In the genomic region with DNA sequence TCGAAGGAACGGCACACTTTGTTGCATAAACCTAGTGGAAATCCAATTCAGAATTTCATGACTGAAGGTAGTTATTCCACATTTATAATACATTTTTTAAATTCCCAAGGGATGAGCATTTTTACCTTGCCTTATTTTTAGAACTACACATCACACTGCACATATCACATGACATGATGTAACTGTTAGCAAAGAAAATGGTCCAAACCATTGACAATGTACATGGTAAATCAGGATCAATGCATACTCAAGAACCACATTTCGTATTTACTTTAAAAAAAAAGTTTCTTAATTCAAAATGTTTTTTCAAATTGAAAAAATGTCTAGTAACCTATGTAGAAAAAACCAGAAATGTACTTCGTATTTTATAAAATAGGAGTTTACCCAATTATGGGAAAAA, we compare ENCODE assay signal across 10 cellular contexts. TPM values are rescaled to one million over a fixed set of nuclear protein-coding genes. Genes with fewer than 3 reads are reported as not detected.
A peak's percentile ranks its signal among the peaks of the same experiment; 100 is the strongest.
DNase-seq lines count a peak whose midpoint lies in the region; ATAC-seq and TF ChIP-seq lines count a peak whose summit lies in the region.
"Had no signal": no experiment of that assay in that cellular context is flagged by ENCODE, and none has a peak within 500 bp of the region (broad histone marks: within the 10 kb centered on the region; RNA-seq: fewer than 3 reads in every experiment).

No MANE protein-coding gene starts in this region.

- H3K9me1 ChIP-seq in IMR-90 (ENCODE audit: insufficient read depth, low read length): peaks cover 8% of the 10 kb centered on the region

- no peak overlapping the region for H2BK20ac ChIP-seq in IMR-90 (ENCODE audit: low read depth, low read length)

- H3K9ac ChIP-seq in IMR-90 (ENCODE audit: low read depth, low read length): no peak overlapping the region
- H3K9ac ChIP-seq in mammary epithelial cell (ENCODE audit: insufficient read depth, low read length): peak overlapping the region; percentile 95
- H3K9ac ChIP-seq in mesendoderm (ENCODE audit: low read length): peak overlapping the region; percentile 26

- H4K8ac ChIP-seq in IMR-90 (ENCODE audit: low read depth in 2 of 2, low read length in 2 of 2): no peak overlapping the region
- H4K8ac ChIP-seq in mesendoderm (ENCODE audit: low read depth, low read length): no peak overlapping the region

- H3K56ac ChIP-seq in IMR-90 (ENCODE audit: extremely low read depth, insufficient read depth, low read length): no peak overlapping the region
- peak overlapping the region; percentile 8 for H3K56ac ChIP-seq in mesendoderm (ENCODE audit: low read length)

- H3K4me3 ChIP-seq in ACC112 (ENCODE audit: low read depth, low read length) (peak overlapping the region; percentile 89), IMR-90 (ENCODE audit: insufficient read depth, low read depth, low read length) (no peak overlapping the region; the same call in 1 of the 2 replicates), mammary epithelial cell (replicated peaks in 1 of 3; ENCODE audit: insufficient read depth in 1 of 3, low read depth in 2 of 3, low read length in 3 of 3) (peak overlapping the region; percentile 81 to 90 (median 86)), mesendoderm (ENCODE audit: low read length) (no peak overlapping the region)

- H3K23ac ChIP-seq in IMR-90 (ENCODE audit: low read depth, low read length) (peak overlapping the region; percentile 39; the same call in 1 of the 2 replicates), mesendoderm (ENCODE audit: low read length) (no peak overlapping the region)

- POLR2A ChIA-PET in IMR-90 (lab: Charles Lee; ENCODE audit: unreplicated experiment): no interaction called here

- H3K36me3 ChIP-seq in ACC112 (ENCODE audit: insufficient read depth, low read length): no peaks in the 10 kb centered on the region
- H3K36me3 ChIP-seq in IMR-90 (ENCODE audit: control insufficient read depth, insufficient read depth, low read length): no peaks in the 10 kb centered on the region
- H3K36me3 ChIP-seq in mammary epithelial cell (ENCODE audit: insufficient read depth, low read length): no peaks in the 10 kb centered on the region
- H3K36me3 ChIP-seq in mesendoderm (ENCODE audit: control insufficient read depth, insufficient read depth, low read length): no peaks in the 10 kb centered on the region

- H3K9me3 ChIP-seq in IMR-90 (ENCODE audit: control insufficient read depth, insufficient read depth, low read length) (no peaks in the 10 kb centered on the region), mammary epithelial cell (replicated peaks; ENCODE audit: insufficient read depth, low read length) (no peaks in the 10 kb centered on the region)

- H4K91ac ChIP-seq in IMR-90 (ENCODE audit: insufficient read depth, low read depth, low read length): no peak overlapping the region

- BruUV-seq in IMR-90 (replicated peaks; lab: Mats Ljungman, UMichigan) (no TSS peak), mammary epithelial cell (replicated peaks; lab: Mats Ljungman, UMichigan) (no TSS peak)

- H3K18ac ChIP-seq in IMR-90 (ENCODE audit: low read depth, low read length) (no peak overlapping the region), mesendoderm (ENCODE audit: low read length) (no peak overlapping the region)

- no peak for TF ChIP-seq CTCF in IMR-90 (conservative IDR thresholded peaks at IDR 0.05; ENCODE audit: low read depth, low read length)
- TF ChIP-seq CTCF in mammary epithelial cell (conservative IDR thresholded peaks at IDR 0.05 in 1 of 2, IDR thresholded peaks at IDR 0.05 in 1 of 2; ENCODE audit: extremely low read depth in 1 of 2, insufficient read depth in 1 of 2, low read depth in 1 of 2, low read length in 2 of 2): no peak
- no peak for TF ChIP-seq CTCF in omental fat pad (IDR thresholded peaks at IDR 0.05)

- no peak overlapping the region for H2AFZ ChIP-seq in ACC112 (ENCODE audit: low read length, unreplicated experiment)
- no peak overlapping the region for H2AFZ ChIP-seq in IMR-90 (replicated peaks; ENCODE audit: low read length, poor library complexity)
- H2AFZ ChIP-seq in mammary epithelial cell (ENCODE audit: low read depth, low read length): no peak overlapping the region

- DNase-seq in IMR-90 (peak; percentile 11), mammary epithelial cell (no peak), mesendoderm (no peak), MV-4-11 (lab: John Stamatoyannopoulos, UW) (no peak), omental fat pad (ENCODE audit: low spot score) (no peak), COR-L47 (lab: John Stamatoyannopoulos, UW) (no peak)
- DNase-seq: cortex of kidney, KG1 had no signal

- in situ Hi-C loops in IMR-90 (cut with MboI; ENCODE audit: low sequenced_read_pairs) (no loop called here), mammary epithelial cell (cut with MboI; ENCODE audit: low sequenced_read_pairs in 2 of 2) (no loop called here)

- H3K27me3 ChIP-seq in ACC112 (ENCODE audit: insufficient read depth, low read length) (no peaks in the 10 kb centered on the region), IMR-90 (ENCODE audit: control insufficient read depth, insufficient read depth, low read length) (no peaks in the 10 kb centered on the region), mammary epithelial cell (ENCODE audit: insufficient read depth, low read length) (no peaks in the 10 kb centered on the region), mesendoderm (ENCODE audit: insufficient read depth, low read length, poor library complexity) (peaks cover 2% of the 10 kb centered on the region)

- H3K79me1 ChIP-seq in IMR-90 (ENCODE audit: low read depth in 1 of 2, low read length in 2 of 2): peaks cover 7 to 48% of the 10 kb centered on the region in 2 experiments
- H3K79me1 ChIP-seq in mesendoderm (ENCODE audit: low read length): peaks cover 7% of the 10 kb centered on the region

- WGBS in IMR-90 (ENCODE audit: extremely low coverage in 2 of 2, insufficient read length in 1 of 2), 2 experiments: no CpG with 5 or more reads among the region's 4 CpGs
- WGBS in mammary epithelial cell (ENCODE audit: low coverage, missing lambda C conversion rate): 43% methylated on average over 4 of the region's 4 CpGs
- no CpG with 5 or more reads among the region's 4 CpGs for WGBS in mesendoderm (ENCODE audit: extremely low coverage, insufficient coverage, low lambda C conversion rate)

- no peak overlapping the region for H3K14ac ChIP-seq in IMR-90 (replicated peaks; ENCODE audit: low read depth, low read length)

- H3K4me1 ChIP-seq in ACC112 (ENCODE audit: control insufficient read depth, insufficient read depth, low read length, unreplicated experiment) (peaks cover 21% of the 10 kb centered on the region), IMR-90 (ENCODE audit: control insufficient read depth, insufficient read depth, low read length) (peaks cover 6% of the 10 kb centered on the region; the same call in 1 of the 2 replicates), mammary epithelial cell (ENCODE audit: insufficient read depth, low read length) (peaks cover 24% of the 10 kb centered on the region), mesendoderm (ENCODE audit: control insufficient read depth, low read depth, low read length) (peaks cover 20% of the 10 kb centered on the region)

- H2BK5ac ChIP-seq in IMR-90 (ENCODE audit: low read depth, low read length, poor library complexity, severe bottlenecking) (peak overlapping the region; percentile 7), mesendoderm (ENCODE audit: low read length) (no peak overlapping the region)

- TF ChIP-seq POLR2A in IMR-90 (IDR thresholded peaks at IDR 0.05; ENCODE audit: low read depth, low read length): no peak

- H2BK15ac ChIP-seq in IMR-90 (ENCODE audit: low read depth, low read length) (no peak overlapping the region), mesendoderm (replicated peaks; ENCODE audit: low read depth) (no peak overlapping the region)

- intact Hi-C loops in IMR-90 (cut with micrococcal nuclease): loop anchor here (1.0 kb wide), 1 partner anchor 146 kb away; no protein-coding TSS in a partner anchor
- intact Hi-C loops in mammary epithelial cell (cut with micrococcal nuclease): loop anchor here (2.0 to 5.0 kb wide), 6 partner anchors 53 to 298 kb away; a partner anchor contains a TSS

- H2AK5ac ChIP-seq in IMR-90 (ENCODE audit: low read depth, low read length) (no peak overlapping the region), mesendoderm (ENCODE audit: low read length) (no peak overlapping the region)

- H3K79me2 ChIP-seq in ACC112 (ENCODE audit: control insufficient read depth, insufficient read depth, low read length, unreplicated experiment) (peaks cover 81% of the 10 kb centered on the region), mammary epithelial cell (ENCODE audit: insufficient read depth, low read length) (peaks cover 90% of the 10 kb centered on the region), mesendoderm (ENCODE audit: control insufficient read depth, insufficient read depth, low read length) (peaks cover 76% of the 10 kb centered on the region)

- H3K27ac ChIP-seq in ACC112 (ENCODE audit: low read depth, low read length): peak overlapping the region; percentile 83
- no peak overlapping the region for H3K27ac ChIP-seq in IMR-90 (ENCODE audit: insufficient read depth, low read length)
- peak overlapping the region; percentile 80 for H3K27ac ChIP-seq in mammary epithelial cell (ENCODE audit: insufficient read depth, low read depth, low read length)
- no peak overlapping the region for H3K27ac ChIP-seq in mesendoderm (ENCODE audit: low read depth, low read length)

- H4K20me1 ChIP-seq in IMR-90 (ENCODE audit: insufficient read depth, low read length): peaks cover 73% of the 10 kb centered on the region
- H4K20me1 ChIP-seq in mammary epithelial cell (ENCODE audit: insufficient read depth, low read length): peaks cover 6% of the 10 kb centered on the region

- no peak for TF ChIP-seq RAD21 in IMR-90 (IDR thresholded peaks at IDR 0.05; ENCODE audit: low read length)

- H2BK120ac ChIP-seq in IMR-90 (ENCODE audit: low read depth, low read length): no peak overlapping the region
- H2BK120ac ChIP-seq in mesendoderm (ENCODE audit: low read depth, low read length): no peak overlapping the region

- dilution Hi-C loops in IMR-90 (cut with HindIII; ENCODE audit: low sequenced_read_pairs, unreplicated experiment) (no loop called here), mammary epithelial cell (cut with HindIII; ENCODE audit: low sequenced_read_pairs) (no loop called here)

- CTCF ChIA-PET in IMR-90 (lab: Yijun Ruan, JAX) (no interaction called here), mammary epithelial cell (lab: Charles Lee; ENCODE audit: low non-redundant PET) (no interaction called here)

- ATAC-seq in IMR-90 (ENCODE audit: low read depth) (no peak), HG02970 (IDR thresholded peaks at IDR 0.05; ENCODE audit: low FRiP score, unreplicated experiment) (no peak), omental fat pad (ENCODE audit: low FRiP score) (no peak)

- H2AK9ac ChIP-seq in IMR-90 (replicated peaks; ENCODE audit: low read depth, low read length, poor library complexity): no peak overlapping the region

- no peak overlapping the region for H4K5ac ChIP-seq in IMR-90 (ENCODE audit: low read depth, low read length)
- H4K5ac ChIP-seq in mesendoderm (ENCODE audit: low read length): no peak overlapping the region

- H3K4me2 ChIP-seq in IMR-90 (ENCODE audit: low read depth, low read length): peak overlapping the region; percentile 66
- peak overlapping the region; percentile 90 for H3K4me2 ChIP-seq in mammary epithelial cell (ENCODE audit: insufficient read depth, low read depth, low read length)
- peak overlapping the region; percentile 9 for H3K4me2 ChIP-seq in mesendoderm (ENCODE audit: low read length)

- H3K4ac ChIP-seq in IMR-90 (ENCODE audit: low read depth, low read length) (no peak overlapping the region), mesendoderm (ENCODE audit: low read depth, low read length) (no peak overlapping the region)

RNA-seq across cellular contexts. Expression of a gene that starts 2.5 kb away (rescaled TPM):
- total RNA-seq in IMR-90 (2012; rRNA removed) (48.0 and 49.6 TPM in 2 replicates), mammary epithelial cell (10 to 100 TPM; 54.3 to 56.7 TPM), omental fat pad (100 to 1,000 TPM in 1 of 4 donors, 10 to 100 TPM in 3; 48.9 to 109 (median 57.4) TPM)
- polyA plus RNA-seq in IMR-90 (2012; rRNA removed) (15.6 and 19.1 TPM in 2 replicates), mammary epithelial cell (3.1 TPM)
- 9.3 and 9.8 TPM in 2 replicates for polyA plus RNA-seq in IMR-90 (2012; cell fraction: cytosol; rRNA removed)
- 29.7 and 54.2 TPM in 2 replicates for polyA plus RNA-seq in IMR-90 (2012; cell fraction: nucleus; rRNA removed; ENCODE audit: low replicate concordance)
- polyA minus RNA-seq in mammary epithelial cell: 74.6 TPM
- polyA plus RNA-seq in mesendoderm (2013, experiment 1 of 2): 34.9 TPM
- 34.7 TPM for polyA plus RNA-seq in mesendoderm (2013, experiment 2 of 2)

Comparison
In these comparisons a context has a peak if more than half of its experiments do, and no peak if none do; other contexts are left out.
1. H3K27ac ChIP-seq: peak in ACC112 (single experiment) and mammary epithelial cell (single experiment); none in IMR-90 (single experiment) and mesendoderm (single experiment).
2. H3K4me3 ChIP-seq: peak in ACC112 (single experiment) and mammary epithelial cell (3 of 3); none in IMR-90 (single experiment) and mesendoderm (single experiment).
3. H3K4me2 ChIP-seq: peak in every context shown above with its lines; median percentile 90 in mammary epithelial cell; 66 in IMR-90; 9 in mesendoderm.